In genomic region chr7:132901241-132901640, GRCh38 we compare ENCODE assay signal across 15 cellular contexts.
DNase-seq lines count a peak whose midpoint lies in the region; TF ChIP-seq lines count a peak whose summit lies in the region.
"Had no signal": no experiment of that assay in that cellular context is flagged by ENCODE, and none has a peak within 500 bp of the region (broad histone marks: within the 10 kb centered on the region; RNA-seq: fewer than 3 reads in every experiment).

No MANE protein-coding gene starts in this region.

- no peaks in the 10 kb centered on the region for H3K27me3 Mint-ChIP-seq in progenitor cell of endocrine pancreas
- H3K27me3 Mint-ChIP-seq: B cell; CD4-positive, alpha-beta memory T cell had no signal

- no peak overlapping the region for H3K4me3 Mint-ChIP-seq in progenitor cell of endocrine pancreas (ENCODE audit: low read depth)
- H3K4me3 Mint-ChIP-seq: B cell; CD4-positive, alpha-beta memory T cell had no signal

- DNase-seq in EL, result peak; percentile 1
- peak; percentile 14 for DNase-seq in RPMI7951 (ENCODE audit: low read depth)
- peak; percentile 93 for DNase-seq in islet precursor cell
- DNase-seq in progenitor cell of endocrine pancreas (ENCODE audit: low spot score, unreplicated experiment), result no peak
- DNase-seq in NCI-H446 treated with DMSO at 0.1 percent for 48 hours (lab: John Stamatoyannopoulos, UW), result no peak
- DNase-seq in mucosa of gallbladder (ENCODE audit: low spot score), result no peak
- no peak for DNase-seq in WERI-Rb-1
- DNase-seq: CD4-positive, alpha-beta memory T cell; DMS153; DMS79 treated with DMSO at 0.1 percent for 48 hours; GF-D8; GM23248 had no signal

- H3K27me3 ChIP-seq in WERI-Rb-1 (ENCODE audit: insufficient read depth, low read depth, severe bottlenecking), result no peaks in the 10 kb centered on the region

- TF ChIP-seq CTCF in progenitor cell of endocrine pancreas (IDR thresholded peaks at IDR 0.05; ENCODE audit: unreplicated experiment) (no peak), WERI-Rb-1 (IDR thresholded peaks at IDR 0.05; ENCODE audit: low read depth, low read length) (no peak)

- H3K9me3 Mint-ChIP-seq in progenitor cell of endocrine pancreas (ENCODE audit: low read depth), result no peaks in the 10 kb centered on the region

- peaks cover 5% of the 10 kb centered on the region for H3K9me3 ChIP-seq in WERI-Rb-1 (ENCODE audit: severe bottlenecking)

- H3K27ac Mint-ChIP-seq in progenitor cell of endocrine pancreas, result peak overlapping the region; percentile 21
- H3K27ac Mint-ChIP-seq: B cell had no signal

- no peak overlapping the region for H3K4me3 ChIP-seq in WERI-Rb-1 (ENCODE audit: low read depth, low read length)
- H3K4me3 ChIP-seq: GM23248 had no signal

- peaks cover 5% of the 10 kb centered on the region for H3K4me1 Mint-ChIP-seq in progenitor cell of endocrine pancreas (ENCODE audit: low read depth)
- H3K4me1 Mint-ChIP-seq: B cell; CD4-positive, alpha-beta memory T cell had no signal

- H3K36me3 Mint-ChIP-seq in progenitor cell of endocrine pancreas (ENCODE audit: insufficient read depth), result peaks cover 29% of the 10 kb centered on the region

- H3K27ac ChIP-seq in WERI-Rb-1, result no peak overlapping the region
- H3K27ac ChIP-seq: C4-2B, GM23248, HL-60 had no signal

- peaks cover 5% of the 10 kb centered on the region; the same call in 1 of the 2 replicates for H3K36me3 ChIP-seq in WERI-Rb-1

Comparison
In these comparisons a context has a peak if more than half of its experiments do, and no peak if none do; other contexts are left out.
1. DNase-seq: peak in EL (single experiment), RPMI7951 (single experiment) and islet precursor cell (single experiment); none in progenitor cell of endocrine pancreas (single experiment), NCI-H446 treated with DMSO at 0.1 percent for 48 hours (single experiment), mucosa of gallbladder (single experiment) and WERI-Rb-1 (single experiment).